In the genomic region with DNA sequence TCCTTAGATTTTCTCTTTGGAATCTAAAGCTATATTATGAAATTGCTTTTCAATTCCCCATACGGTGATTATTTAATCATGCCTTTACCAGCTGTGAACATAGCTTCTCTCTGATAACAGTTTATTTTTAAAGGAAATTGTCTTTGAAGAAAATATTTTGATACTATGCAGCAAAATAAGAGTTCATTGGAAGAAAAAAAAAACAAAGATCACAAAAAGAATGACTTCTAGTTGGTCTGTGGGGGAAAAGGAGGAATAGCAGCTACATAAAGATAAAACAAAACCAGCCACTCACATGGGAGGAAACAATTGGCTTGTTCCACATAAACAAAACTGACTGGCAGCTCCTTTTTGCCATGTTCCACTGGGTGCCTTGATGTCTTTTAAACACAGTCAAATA, we compare ENCODE assay signal across 21 cellular contexts.
DNase-seq lines count a peak whose midpoint lies in the region; ATAC-seq, FAIRE-seq and TF ChIP-seq lines count a peak whose summit lies in the region.
"Had no signal": no experiment of that assay in that cellular context is flagged by ENCODE, and none has a peak within 500 bp of the region (broad histone marks: within the 10 kb centered on the region; RNA-seq: fewer than 3 reads in every experiment).

No MANE protein-coding gene starts in this region.

- FAIRE-seq in GM12892 (lab: Jason Lieb, UNC): peak; percentile 21
- FAIRE-seq: D721Med, GM12891, GM18507 had no signal

- H3K9ac ChIP-seq in neural progenitor cell: no peak overlapping the region

- no peak overlapping the region for H3K4me3 Mint-ChIP-seq in mesothelial cell of epicardium
- no peak overlapping the region for H3K4me3 Mint-ChIP-seq in neural progenitor cell
- H3K4me3 Mint-ChIP-seq: CD4-positive, alpha-beta memory T cell; GM23338; H9 had no signal

- no peak overlapping the region for H3K4me2 ChIP-seq in neural progenitor cell
- H3K4me2 ChIP-seq: GM23338 had no signal

- H3K4me1 Mint-ChIP-seq in mesothelial cell of epicardium: peaks cover 44% of the 10 kb centered on the region
- peaks cover 13% of the 10 kb centered on the region for H3K4me1 Mint-ChIP-seq in neural progenitor cell
- H3K4me1 Mint-ChIP-seq: CD4-positive, alpha-beta memory T cell had no signal

- H3K36me3 Mint-ChIP-seq in mesothelial cell of epicardium: no peaks in the 10 kb centered on the region
- H3K36me3 Mint-ChIP-seq in neural progenitor cell: no peaks in the 10 kb centered on the region
- H3K36me3 Mint-ChIP-seq: CD4-positive, alpha-beta memory T cell had no signal

- no peaks in the 10 kb centered on the region for H3F3A ChIP-seq in neural progenitor cell (ENCODE audit: low read depth)

- H4K20me1 ChIP-seq in neural progenitor cell (ENCODE audit: low read depth): no peaks in the 10 kb centered on the region

- no peaks in the 10 kb centered on the region for H3K27me3 Mint-ChIP-seq in mesothelial cell of epicardium (ENCODE audit: low read depth)
- no peaks in the 10 kb centered on the region for H3K27me3 Mint-ChIP-seq in neural progenitor cell (ENCODE audit: insufficient read depth, low read depth)

- TF ChIP-seq CTCF in mesothelial cell of epicardium (IDR thresholded peaks at IDR 0.05; ENCODE audit: unreplicated experiment): no peak
- no peak for TF ChIP-seq CTCF in neural progenitor cell (IDR thresholded peaks at IDR 0.05)
- no peak for TF ChIP-seq CTCF in coronary artery (IDR thresholded peaks at IDR 0.05)

- no peaks in the 10 kb centered on the region for H3K9me3 ChIP-seq in neural progenitor cell (ENCODE audit: low read depth)

- TF ChIP-seq POLR2A in GM12892 (IDR thresholded peaks at IDR 0.05; ENCODE audit: low read depth, low read length): no peak

- H3K27me3 ChIP-seq in neural progenitor cell: no peaks in the 10 kb centered on the region

- no peaks in the 10 kb centered on the region for H3K79me2 ChIP-seq in neural progenitor cell (ENCODE audit: low read depth)

- H3K4me3 ChIP-seq in neural progenitor cell (no peak overlapping the region), coronary artery (no peak overlapping the region)
- H3K4me3 ChIP-seq: GM23338 had no signal

- ATAC-seq in GM21576 (IDR thresholded peaks at IDR 0.05; ENCODE audit: unreplicated experiment): no peak
- ATAC-seq: GM23338, HCT116 had no signal

- no peaks in the 10 kb centered on the region for H3K36me3 ChIP-seq in neural progenitor cell

- H2AFZ ChIP-seq in neural progenitor cell (replicated peaks): peak overlapping the region; percentile 38
- H2AFZ ChIP-seq: GM23338 had no signal

- H3K4me1 ChIP-seq in neural progenitor cell: no peaks in the 10 kb centered on the region

- DNase-seq in GM12892 (ENCODE audit: insufficient read length) (no peak), dermis blood vessel endothelial cell (peak; percentile 50), mesothelial cell of epicardium (ENCODE audit: low spot score in 2 of 2, unreplicated experiment in 2 of 2) (no peak), neural progenitor cell (ENCODE audit: low spot score) (no peak), NCI-H82 treated with DMSO at 0.1 percent for 48 hours (lab: John Stamatoyannopoulos, UW; ENCODE audit: unreplicated experiment) (no peak), NK-92 (lab: John Stamatoyannopoulos, UW; ENCODE audit: unreplicated experiment) (no peak), coronary artery (ENCODE audit: low spot score) (no peak)
- DNase-seq: C1 segment of cervical spinal cord; CD4-positive, alpha-beta memory T cell; COR-L47; DMS 273 treated with DMSO at 0.1 percent for 48 hours; DMS79; EL; GF-D8; H9 had no signal

- H3K27ac Mint-ChIP-seq in mesothelial cell of epicardium (peak overlapping the region; percentile 64), neural progenitor cell (no peak overlapping the region)
- H3K27ac Mint-ChIP-seq: CD4-positive, alpha-beta memory T cell; GM23338; H9 had no signal

- no peak overlapping the region for H3K27ac ChIP-seq in neural progenitor cell
- H3K27ac ChIP-seq in coronary artery: no peak overlapping the region

- no peaks in the 10 kb centered on the region for H3K9me3 Mint-ChIP-seq in mesothelial cell of epicardium
- no peaks in the 10 kb centered on the region for H3K9me3 Mint-ChIP-seq in neural progenitor cell
- H3K9me3 Mint-ChIP-seq: GM23338, H9 had no signal
